ENCODE assay signal across 12 cellular contexts in the genomic region with DNA sequence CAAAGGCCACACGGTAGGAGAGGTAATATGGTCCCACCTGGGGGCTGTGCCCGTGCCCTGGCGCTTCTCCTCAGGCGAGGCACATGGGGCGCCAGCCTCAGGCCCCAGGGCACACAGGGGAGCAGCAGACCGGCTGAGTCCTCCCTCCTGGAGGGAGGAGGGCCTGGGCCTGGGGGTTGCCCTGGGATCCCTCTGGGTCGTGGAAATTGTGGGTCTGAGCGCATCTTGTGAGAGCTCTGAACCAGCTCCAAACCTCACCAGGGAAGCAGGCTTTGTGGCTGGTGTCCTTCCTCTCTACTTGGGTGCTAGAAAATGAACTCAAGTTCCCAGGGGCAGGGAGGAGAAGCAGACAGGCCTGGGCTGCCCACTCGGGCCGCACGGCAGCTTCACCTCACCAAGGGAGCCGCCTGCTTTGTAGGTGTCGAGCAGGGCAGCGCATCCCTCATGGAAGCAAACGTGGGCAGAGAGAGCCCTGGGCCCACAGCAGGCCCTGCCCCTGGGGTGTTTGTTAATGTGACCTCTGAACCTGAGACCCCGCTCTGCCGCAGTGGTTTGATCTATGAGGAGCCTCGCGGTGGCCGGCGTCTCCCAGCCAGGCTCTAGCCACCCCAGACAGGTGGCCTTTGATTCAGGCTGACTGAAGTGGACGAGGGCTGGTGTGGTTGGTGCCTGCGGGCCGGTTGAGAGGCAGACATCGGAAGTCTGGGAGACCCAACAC. TPM values are rescaled to one million over a fixed set of nuclear protein-coding genes. Genes with fewer than 3 reads are reported as not detected.
"Had no signal": no experiment of that assay in that cellular context is flagged by ENCODE, and none has a peak within 500 bp of the region (broad histone marks: within the 10 kb centered on the region; RNA-seq: fewer than 3 reads in every experiment).

No MANE protein-coding gene starts in this region.

- H3K4me3 Mint-ChIP-seq: activated naive CD4-positive, alpha-beta T cell treated with anti-CD3 and anti-CD28 coated beads, Interleukin-2, amount 50 U/mL, for 24 hours; naive thymus-derived CD4-positive, alpha-beta T cell; T-helper 2 cell treated with Interferon-gamma antibody and Interleukin-4, amounts not matched to agents 5 μg/mL and 100 μg/mL, for 36 hours had no signal

- H3K27me3 ChIP-seq: hepatocyte had no signal

- H3K27ac ChIP-seq: SJCRH30, tibial artery had no signal

- ATAC-seq: naive thymus-derived CD4-positive, alpha-beta T cell had no signal

- H2AFZ ChIP-seq: hepatocyte had no signal

- H3K4me3 ChIP-seq: hepatocyte, lung, SJCRH30, tibial artery had no signal

- H3K27me3 Mint-ChIP-seq: activated naive CD4-positive, alpha-beta T cell treated with anti-CD3 and anti-CD28 coated beads, Interleukin-2, amount 50 U/mL, for 24 hours had no signal

- DNase-seq: amniotic stem cell; effector CD4-positive, alpha-beta T cell; foreskin melanocyte; naive thymus-derived CD4-positive, alpha-beta T cell; occipital lobe; SJCRH30; tibial artery had no signal

- H3K36me3 ChIP-seq: SJCRH30, tibial artery had no signal

- H3K9me3 ChIP-seq: SJCRH30, tibial artery had no signal

- H3K27ac Mint-ChIP-seq: activated T-helper 2 cell treated with anti-CD3 and anti-CD28 coated beads, Interferon-gamma antibody, Interleukin-2, Interleukin-4, amounts not matched to agents 10 μg/mL and 5 μg/mL and 100 μg/mL, durations not matched to agents 14 hours and 24 hours and 36 hours; T-helper 2 cell treated with Interferon-gamma antibody and Interleukin-4, amounts not matched to agents 5 μg/mL and 100 μg/mL, for 36 hours had no signal

- H3K4me2 ChIP-seq: hepatocyte had no signal

- H3K9me3 Mint-ChIP-seq: activated naive CD4-positive, alpha-beta T cell treated with anti-CD3 and anti-CD28 coated beads, Interleukin-2, amount 50 U/mL, for 24 hours; activated T-helper 2 cell treated with anti-CD3 and anti-CD28 coated beads, Interferon-gamma antibody, Interleukin-2, Interleukin-4, amounts not matched to agents 10 μg/mL and 5 μg/mL and 100 μg/mL, durations not matched to agents 14 hours and 24 hours and 36 hours; T-helper 2 cell treated with Interferon-gamma antibody and Interleukin-4, amounts not matched to agents 5 μg/mL and 100 μg/mL, for 36 hours had no signal

- H3K36me3 Mint-ChIP-seq: activated naive CD4-positive, alpha-beta T cell treated with anti-CD3 and anti-CD28 coated beads, Interleukin-2, amount 50 U/mL, for 24 hours; naive thymus-derived CD4-positive, alpha-beta T cell had no signal

RNA-seq across cellular contexts. Expression of gene HTRA3, which starts 10.8 kb away (rescaled TPM):
- total RNA-seq: naive thymus-derived CD4-positive, alpha-beta T cell had no signal
- polyA plus RNA-seq: naive thymus-derived CD4-positive, alpha-beta T cell had no signal
